In genomic region chr16:5097470-5098220, GRCh38 we compare ENCODE assay signal across 8 cellular contexts. TPM values are rescaled to one million over a fixed set of nuclear protein-coding genes. Genes with fewer than 3 reads are reported as not detected.
DNase-seq lines count a peak whose midpoint lies in the region; ATAC-seq and TF ChIP-seq lines count a peak whose summit lies in the region.
"Not testable (repeated sequence)": the region's sequence is repeated elsewhere in the genome, so short reads cannot be mapped to it uniquely, and the experiment has no call there.

TSS of gene EEF2KMT (minus strand) at chr16:5097795. CDS start at chr16:5097739, 56 bp downstream.

- CTCF ChIA-PET in activated naive CD4-positive, alpha-beta T cell treated with anti-CD3 and anti-CD28 coated beads for 36 hours (lab: Charles Lee) = interaction anchor here (0.6 to 0.8 kb wide), 2 partner anchors 13 to 41 kb away, joined by 3 to 4 read pairs; no protein-coding TSS in a partner anchor

- ATAC-seq in gastroesophageal sphincter = peak; percentile 100

- DNase-seq in G401 (ENCODE audit: low spot score) = peak; percentile 100
- peak; percentile 96 for DNase-seq in HFF-Myc (ENCODE audit: extremely low read depth, low read depth)
- DNase-seq in NAMALWA (ENCODE audit: low spot score) = peak; percentile 98
- peak; percentile 99 for DNase-seq in SK-MEL-5 (ENCODE audit: low read depth, low spot score)
- peak; percentile 98 for DNase-seq in activated naive CD4-positive, alpha-beta T cell treated with anti-CD3 and anti-CD28 coated beads for 36 hours

- TF ChIP-seq CTCF in HFF-Myc (IDR thresholded peaks at IDR 0.05; ENCODE audit: low read depth, low read length, missing control alignments); gastroesophageal sphincter (IDR thresholded peaks at IDR 0.05): not testable (repeated sequence)
- TF ChIP-seq CTCF in neutrophil (IDR thresholded peaks at IDR 0.05) = peak; percentile 14

- not testable (repeated sequence) for H3K27me3 ChIP-seq in gastroesophageal sphincter; subcutaneous abdominal adipose tissue (ENCODE audit: control insufficient read depth in 5 of 5, insufficient read depth in 4 of 5, low read length in 5 of 5)
- H3K27me3 ChIP-seq in neutrophil = peaks cover 42% of the 10 kb centered on the region

- not testable (repeated sequence) for H3K9me3 ChIP-seq in gastroesophageal sphincter; neutrophil; subcutaneous abdominal adipose tissue (ENCODE audit: control insufficient read depth in 5 of 5, low read length in 5 of 5)

- peak within 1 kb of the TSS; percentile 85 for H3K4me3 Mint-ChIP-seq in activated naive CD4-positive, alpha-beta T cell treated with anti-CD3 and anti-CD28 coated beads for 36 hours

- in situ Hi-C loops in G401 (cut with HindIII; ENCODE audit: low sequenced_read_pairs); SK-MEL-5 (cut with HindIII; ENCODE audit: low pct_unique_long_range_greater_than_20kb, low sequenced_read_pairs): not testable (repeated sequence)

- not testable (repeated sequence) for H3K36me3 Mint-ChIP-seq in activated naive CD4-positive, alpha-beta T cell treated with anti-CD3 and anti-CD28 coated beads for 36 hours (ENCODE audit: low read depth)

- TF ChIP-seq EP300 in gastroesophageal sphincter (IDR thresholded peaks at IDR 0.05) = not testable (repeated sequence)

- WGBS in gastroesophageal sphincter (ENCODE audit: low coverage in 1 of 2), 2 donors = 0% methylated on average over 5 of the region's 67 CpGs; no CpG with 5 or more reads in 1 of the 2 donors

- H3K4me1 ChIP-seq in gastroesophageal sphincter (peaks cover 0 to 19% (median 0%) of the 10 kb centered on the region in 3 donors), neutrophil (ENCODE audit: control insufficient read depth in 1 of 2, insufficient read depth in 1 of 2, low read depth in 1 of 2, low read length in 1 of 2) (peaks cover 11 to 12% of the 10 kb centered on the region in 2 experiments)
- not testable (repeated sequence) for H3K4me1 ChIP-seq in subcutaneous abdominal adipose tissue (ENCODE audit: control insufficient read depth in 5 of 5, insufficient read depth in 5 of 5, low read length in 5 of 5)

- TF ChIP-seq POLR2A in gastroesophageal sphincter (IDR thresholded peaks at IDR 0.05) = not testable (repeated sequence)

- intact Hi-C loops in activated naive CD4-positive, alpha-beta T cell treated with anti-CD3 and anti-CD28 coated beads for 36 hours (cut with micrococcal nuclease) = loop anchor here (1.0 to 10.0 kb wide), 7 partner anchors 26 to 563 kb away; partner anchors contain the start of genes ALG1, CDIP1, GLYR1 and NAGPA

- H3K36me3 ChIP-seq in gastroesophageal sphincter; neutrophil; subcutaneous abdominal adipose tissue (ENCODE audit: control insufficient read depth in 5 of 5, insufficient read depth in 5 of 5, low read length in 5 of 5): not testable (repeated sequence)

- peaks cover 22% of the 10 kb centered on the region for H3K4me1 Mint-ChIP-seq in activated naive CD4-positive, alpha-beta T cell treated with anti-CD3 and anti-CD28 coated beads for 36 hours (ENCODE audit: low read depth)

- H3K9me3 Mint-ChIP-seq in activated naive CD4-positive, alpha-beta T cell treated with anti-CD3 and anti-CD28 coated beads for 36 hours = not testable (repeated sequence)

- H3K27me3 Mint-ChIP-seq in activated naive CD4-positive, alpha-beta T cell treated with anti-CD3 and anti-CD28 coated beads for 36 hours (ENCODE audit: low read depth) = not testable (repeated sequence)

- H3K27ac ChIP-seq in gastroesophageal sphincter (peak within 1 kb of the TSS; percentile 70 to 95 (median 90)), neutrophil (peak within 1 kb of the TSS; percentile 86), subcutaneous abdominal adipose tissue (ENCODE audit: low read depth, low read length) (peak within 1 kb of the TSS; percentile 50)

- peak within 1 kb of the TSS in 4 of 5 donors; percentile 45 to 76 (median 52) for H3K9ac ChIP-seq in subcutaneous abdominal adipose tissue (ENCODE audit: low read length in 5 of 5)

- H3K27ac Mint-ChIP-seq in activated naive CD4-positive, alpha-beta T cell treated with anti-CD3 and anti-CD28 coated beads for 36 hours = peak within 1 kb of the TSS; percentile 85

- H3K4me3 ChIP-seq in HFF-Myc (replicated peaks; ENCODE audit: low read depth, low read length) (peak within 1 kb of the TSS; percentile 58), gastroesophageal sphincter (peak within 1 kb of the TSS; percentile 69 to 86), neutrophil (ENCODE audit: low read depth in 1 of 2, low read length in 1 of 2) (peak within 1 kb of the TSS; percentile 64 to 77), subcutaneous abdominal adipose tissue (ENCODE audit: low read depth in 1 of 5, low read length in 5 of 5) (peak within 1 kb of the TSS; percentile 68 to 77 (median 70))

RNA-seq across cellular contexts. Expression of gene EEF2KMT, which starts in this region (rescaled TPM):
- total RNA-seq in G401 (2014; rRNA removed; shearing (Covaris generic)) = 18.8 and 19.1 TPM in 2 replicates
- 16.4 and 24.1 TPM in 2 replicates for total RNA-seq in SK-MEL-5 (2014; rRNA removed; shearing (Covaris generic))
- 25.7 and 29.0 TPM in 2 replicates for polyA plus RNA-seq in SK-MEL-5 (2015; cell fraction: cytosol; rRNA removed)
- polyA plus RNA-seq in SK-MEL-5 (2015; cell fraction: nucleus; rRNA removed) = 29.6 and 33.7 TPM in 2 replicates
- 10 to 100 TPM; 13.8 to 14.2 TPM for total RNA-seq in activated naive CD4-positive, alpha-beta T cell treated with anti-CD3 and anti-CD28 coated beads for 36 hours
- 10 to 100 TPM in 2 of 4 donors, 1 to 10 TPM in 2; 5.9 to 16.0 (median 9.1) TPM for total RNA-seq in gastroesophageal sphincter

Comparison
In these comparisons a context has a peak if more than half of its experiments do, and no peak if none do; other contexts are left out.
1. Peak in every context shown above with its lines: DNase-seq, ATAC-seq, H3K4me3 ChIP-seq and H3K27ac ChIP-seq.